In the genomic region with DNA sequence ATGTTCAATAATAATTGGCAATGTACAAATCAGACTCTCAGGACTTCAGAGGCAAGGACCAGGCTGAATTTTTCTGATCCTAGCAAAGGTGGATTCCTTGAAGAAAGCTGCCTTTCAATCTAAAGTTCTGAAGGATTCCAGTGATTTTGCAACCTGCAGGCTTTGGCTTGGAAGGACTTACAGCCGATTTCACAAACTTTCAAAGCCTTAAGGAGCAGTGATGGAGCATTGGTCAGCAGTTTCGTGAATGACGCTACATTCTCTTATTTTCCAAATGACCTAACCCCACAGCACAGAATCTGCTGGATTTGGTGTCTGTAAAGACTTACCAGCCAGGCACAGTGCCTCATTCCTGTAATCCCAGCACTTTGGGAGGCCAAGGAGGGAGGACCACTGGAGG, we compare ENCODE assay signal across 8 cellular contexts.
A peak's percentile ranks its signal among the peaks of the same experiment; 100 is the strongest.
DNase-seq lines count a peak whose midpoint lies in the region; ATAC-seq and TF ChIP-seq lines count a peak whose summit lies in the region.

No MANE protein-coding gene starts in this region.

- no TSS peak for BruUV-seq in MCF 10A (replicated peaks; lab: Mats Ljungman, UMichigan)

- 70 to 83% methylated on average over 3 of the region's 3 CpGs for WGBS in tibial nerve, 2 donors

- peaks cover 0 to 6% of the 10 kb centered on the region in 2 donors for H3K4me1 ChIP-seq in breast epithelium
- peaks cover 9 to 18% of the 10 kb centered on the region in 2 donors for H3K4me1 ChIP-seq in ascending aorta
- peaks cover 7% of the 10 kb centered on the region for H3K4me1 ChIP-seq in mucosa of stomach (ENCODE audit: control insufficient read depth, insufficient read depth, low read length)
- peaks cover 0 to 47% (median 17%) of the 10 kb centered on the region in 4 donors for H3K4me1 ChIP-seq in tibial nerve

- H3K27me3 Mint-ChIP-seq in MCF 10A (ENCODE audit: insufficient read depth, unreplicated experiment) = no peaks in the 10 kb centered on the region

- ATAC-seq in HG03571 (IDR thresholded peaks at IDR 0.05; ENCODE audit: unreplicated experiment) (no peak), GM18861 (IDR thresholded peaks at IDR 0.05; ENCODE audit: unreplicated experiment) (no peak)

- H3K27ac Mint-ChIP-seq in MCF 10A (ENCODE audit: low read depth, unreplicated experiment) = no peak overlapping the region

- POLR2A ChIA-PET in MCF 10A (lab: Yijun Ruan, JAX) = interaction anchor here (0.7 kb wide), 1 partner anchor 168 kb away, joined by 3 read pairs; no protein-coding TSS in a partner anchor

- no peak for TF ChIP-seq CTCF in breast epithelium (IDR thresholded peaks at IDR 0.05)
- TF ChIP-seq CTCF in MCF 10A (IDR thresholded peaks at IDR 0.05; ENCODE audit: unreplicated experiment) = no peak
- no peak for TF ChIP-seq CTCF in ascending aorta (IDR thresholded peaks at IDR 0.05)
- no peak for TF ChIP-seq CTCF in tibial nerve (IDR thresholded peaks at IDR 0.05)

- no peaks in the 10 kb centered on the region for H3K9me3 Mint-ChIP-seq in MCF 10A (ENCODE audit: unreplicated experiment)

- no peaks in the 10 kb centered on the region for H3K36me3 ChIP-seq in breast epithelium
- H3K36me3 ChIP-seq in ascending aorta = no peaks in the 10 kb centered on the region
- H3K36me3 ChIP-seq in mucosa of stomach (ENCODE audit: control insufficient read depth, insufficient read depth, low read length) = no peaks in the 10 kb centered on the region
- H3K36me3 ChIP-seq in tibial nerve = no peaks in the 10 kb centered on the region

- TF ChIP-seq EP300 in tibial nerve (IDR thresholded peaks at IDR 0.05) = peak in 1 of 2 donors; percentile 46

- no peak overlapping the region for H3K4me3 Mint-ChIP-seq in MCF 10A (ENCODE audit: unreplicated experiment)

- CTCF ChIA-PET in MCF 10A (lab: Yijun Ruan, JAX) = interaction anchor here (0.7 kb wide), 1 partner anchor 99 kb away, joined by 3 read pairs; no protein-coding TSS in a partner anchor

- TF ChIP-seq POLR2A in breast epithelium (IDR thresholded peaks at IDR 0.05) (no peak), tibial nerve (IDR thresholded peaks at IDR 0.05) (no peak)

- H3K9me3 ChIP-seq in breast epithelium (no peaks in the 10 kb centered on the region), ascending aorta (no peaks in the 10 kb centered on the region), mucosa of stomach (ENCODE audit: control insufficient read depth, low read length) (no peaks in the 10 kb centered on the region), tibial nerve (no peaks in the 10 kb centered on the region)

- DNase-seq in breast epithelium (ENCODE audit: low spot score in 2 of 2) (no peak), MCF 10A (ENCODE audit: unreplicated experiment) (no peak), ascending aorta (ENCODE audit: low spot score in 2 of 2) (no peak), tibial nerve (ENCODE audit: low spot score in 2 of 2) (no peak), NCI-H446 treated with DMSO at 0.1 percent for 48 hours (lab: John Stamatoyannopoulos, UW) (no peak)

- peaks cover 6% of the 10 kb centered on the region for H3K4me1 Mint-ChIP-seq in MCF 10A (ENCODE audit: insufficient read depth, unreplicated experiment)

- H3K4me3 ChIP-seq in breast epithelium (no peak overlapping the region), ascending aorta (peak overlapping the region in 1 of 2 donors; percentile 84), mucosa of stomach (ENCODE audit: low read length) (no peak overlapping the region), tibial nerve (no peak overlapping the region)

- H3K9ac ChIP-seq in mucosa of stomach (ENCODE audit: low read length) = peak overlapping the region; percentile 61

- H3K27me3 ChIP-seq in breast epithelium (no peaks in the 10 kb centered on the region), ascending aorta (no peaks in the 10 kb centered on the region), mucosa of stomach (ENCODE audit: control insufficient read depth, insufficient read depth, low read length) (no peaks in the 10 kb centered on the region), tibial nerve (no peaks in the 10 kb centered on the region)

- intact Hi-C loops in breast epithelium (cut with DNase I; ENCODE audit: low total_unique reads) = no loop called here
- intact Hi-C loops in MCF 10A (cut with micrococcal nuclease) = no loop called here
- intact Hi-C loops in ascending aorta (cut with DNase I) = loop anchor here (2.0 to 5.0 kb wide), 4 partner anchors 46 to 1024 kb away; no protein-coding TSS in a partner anchor

- peak overlapping the region; percentile 97 to 98 for H3K27ac ChIP-seq in breast epithelium
- peak overlapping the region; percentile 81 to 98 for H3K27ac ChIP-seq in ascending aorta
- peak overlapping the region; percentile 73 to 96 (median 88) for H3K27ac ChIP-seq in tibial nerve

- no peaks in the 10 kb centered on the region for H3K36me3 Mint-ChIP-seq in MCF 10A (ENCODE audit: insufficient read depth, unreplicated experiment)
